In the genomic region with DNA sequence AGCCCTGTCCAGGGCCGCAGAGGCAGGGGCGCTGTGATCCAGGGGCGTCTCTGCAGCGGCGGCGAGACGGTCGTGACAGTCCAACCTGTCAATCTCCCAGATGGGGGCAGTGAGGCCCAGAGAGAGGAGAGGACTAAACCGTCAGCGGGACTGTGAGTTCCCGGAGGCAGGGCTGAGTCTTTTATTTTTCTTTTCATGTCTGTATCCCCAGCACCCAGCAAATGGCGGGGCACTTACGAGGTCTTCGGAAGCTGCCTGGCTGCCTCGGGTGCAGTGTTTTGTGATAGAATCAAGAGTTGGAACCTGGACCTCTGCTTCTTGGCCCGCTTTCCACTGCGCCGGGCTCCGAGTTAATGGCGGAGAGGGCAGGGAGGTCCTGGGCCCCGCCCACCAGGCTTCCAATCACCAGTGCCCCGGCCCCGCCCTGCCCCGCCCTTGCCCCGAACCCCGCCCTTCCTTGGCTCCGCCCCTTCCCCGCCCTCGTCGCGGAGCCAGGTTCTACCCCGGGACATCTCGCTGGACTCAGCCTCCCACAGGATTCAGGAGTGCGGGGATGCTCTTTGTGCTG, we compare ENCODE assay signal across 8 cellular contexts.
DNase-seq lines count a peak whose midpoint lies in the region; ATAC-seq lines count a peak whose summit lies in the region.

No MANE protein-coding gene starts in this region.

- peaks cover 18% of the 10 kb centered on the region for H3K4me1 Mint-ChIP-seq in central memory CD8-positive, alpha-beta T cell

- ATAC-seq in HG02973 (IDR thresholded peaks at IDR 0.05; ENCODE audit: unreplicated experiment): peak; percentile 79
- peak; percentile 81 for ATAC-seq in central memory CD8-positive, alpha-beta T cell (replicated peaks; ENCODE audit: extremely low read depth, poor library complexity, severe bottlenecking)

- peak overlapping the region; percentile 80 for H3K27ac Mint-ChIP-seq in central memory CD8-positive, alpha-beta T cell (ENCODE audit: low read depth)

- DNase-seq in SIG-M5 treated with dmso at 0.1 percent for 504 hours (lab: John Stamatoyannopoulos, UW; ENCODE audit: unreplicated experiment) (peak; percentile 76), SIG-M5 (lab: John Stamatoyannopoulos, UW) (no peak), NCI-H2196 (lab: John Stamatoyannopoulos, UW; ENCODE audit: unreplicated experiment) (peak; percentile 73), kidney tubule cell (ENCODE audit: low spot score) (peak; percentile 79)
- peak; percentile 40 for DNase-seq in activated CD4-positive, CD25-positive, alpha-beta regulatory T cell treated with anti-CD3 and anti-CD28 coated beads, Interleukin-2, amount 50 U/mL, for 16 hours (ENCODE audit: low read depth, low spot score)
- DNase-seq in central memory CD8-positive, alpha-beta T cell (ENCODE audit: low spot score in 2 of 2): peak; percentile 46 to 48
- DNase-seq in stimulated activated CD4-positive, alpha-beta T cell treated with anti-CD3 and anti-CD28 coated beads, Interleukin-15, amount 100 ng/mL, for 48 hours (ENCODE audit: low read depth in 2 of 2): peak; percentile 64 to 81

- H3K36me3 Mint-ChIP-seq in central memory CD8-positive, alpha-beta T cell (ENCODE audit: insufficient read depth): peaks cover 4% of the 10 kb centered on the region

- no peaks in the 10 kb centered on the region for H3K9me3 Mint-ChIP-seq in central memory CD8-positive, alpha-beta T cell

- peak overlapping the region; percentile 83 for H3K4me3 Mint-ChIP-seq in central memory CD8-positive, alpha-beta T cell

- no peaks in the 10 kb centered on the region for H3K27me3 Mint-ChIP-seq in central memory CD8-positive, alpha-beta T cell
